ENCODE assay signal across 22 cellular contexts in genomic region chr3:22731901-22732300, GRCh38.
DNase-seq lines count a peak whose midpoint lies in the region; ATAC-seq, FAIRE-seq and TF ChIP-seq lines count a peak whose summit lies in the region.
"Had no signal": no experiment of that assay in that cellular context is flagged by ENCODE, and none has a peak within 500 bp of the region (broad histone marks: within the 10 kb centered on the region; RNA-seq: fewer than 3 reads in every experiment).

No MANE protein-coding gene starts in this region.

- H3K9ac ChIP-seq in mammary epithelial cell (ENCODE audit: insufficient read depth, low read length) (no peak overlapping the region), trophoblast cell (ENCODE audit: low read length) (no peak overlapping the region)
- H3K9ac ChIP-seq: BLaER1 had no signal

- H3K4me3 ChIP-seq in mammary epithelial cell (replicated peaks in 1 of 3; ENCODE audit: insufficient read depth in 1 of 3, low read depth in 2 of 3, low read length in 3 of 3) (no peak overlapping the region), breast epithelium (no peak overlapping the region), epithelial cell of esophagus (ENCODE audit: low read length) (no peak overlapping the region), trophoblast cell (ENCODE audit: low read depth, low read length) (no peak overlapping the region), pancreas (no peak overlapping the region)
- H3K4me3 ChIP-seq: BLaER1, HAP-1 had no signal

- H3K4me2 ChIP-seq in mammary epithelial cell (ENCODE audit: insufficient read depth, low read depth, low read length) (no peak overlapping the region), trophoblast cell (ENCODE audit: low read length) (no peak overlapping the region)
- H3K4me2 ChIP-seq: BLaER1 had no signal

- in situ Hi-C loops in mammary epithelial cell (cut with MboI; ENCODE audit: low sequenced_read_pairs in 2 of 2) = no loop called here

- H4K8ac ChIP-seq in trophoblast cell (ENCODE audit: low read depth, low read length) = peak overlapping the region; percentile 24

- H2BK120ac ChIP-seq in trophoblast cell (ENCODE audit: insufficient read depth, low read length, poor library complexity) = peak overlapping the region; percentile 89

- H4K91ac ChIP-seq in trophoblast cell (ENCODE audit: low read depth, low read length) = peak overlapping the region; percentile 94

- H3K18ac ChIP-seq in trophoblast cell (ENCODE audit: low read length) = peak overlapping the region; percentile 23

- H3K27me3 ChIP-seq in mammary epithelial cell (ENCODE audit: insufficient read depth, low read length) = no peaks in the 10 kb centered on the region
- no peaks in the 10 kb centered on the region for H3K27me3 ChIP-seq in breast epithelium
- H3K27me3 ChIP-seq in trophoblast cell (ENCODE audit: insufficient read depth, low read length) = no peaks in the 10 kb centered on the region
- H3K27me3 ChIP-seq in pancreas = no peaks in the 10 kb centered on the region
- H3K27me3 ChIP-seq: BLaER1 had no signal

- no peak overlapping the region for H3K4me3 Mint-ChIP-seq in activated T-cell treated with anti-CD3 and anti-CD28 coated beads, Interleukin-2, amount 50 U/mL, for 4 hours
- H3K4me3 Mint-ChIP-seq: B cell; CD4-positive, CD25-positive, alpha-beta regulatory T cell; CD8-positive, alpha-beta T cell; HFFc6 had no signal

- H3K27ac ChIP-seq in mammary epithelial cell (ENCODE audit: insufficient read depth, low read depth, low read length) (no peak overlapping the region), breast epithelium (no peak overlapping the region), trophoblast cell (ENCODE audit: low read depth, low read length) (peak overlapping the region; percentile 53), pancreas (no peak overlapping the region)
- H3K27ac ChIP-seq: 22Rv1, BLaER1, C4-2B had no signal

- H3K9me3 ChIP-seq in mammary epithelial cell (replicated peaks; ENCODE audit: insufficient read depth, low read length) (no peaks in the 10 kb centered on the region), breast epithelium (no peaks in the 10 kb centered on the region), trophoblast cell (ENCODE audit: insufficient read depth, low read depth, low read length) (peaks cover 4% of the 10 kb centered on the region), pancreas (no peaks in the 10 kb centered on the region)
- H3K9me3 ChIP-seq: BLaER1, Caco-2, HAP-1 had no signal

- H3K36me3 ChIP-seq in mammary epithelial cell (ENCODE audit: insufficient read depth, low read length) (no peaks in the 10 kb centered on the region), breast epithelium (no peaks in the 10 kb centered on the region), trophoblast cell (ENCODE audit: control insufficient read depth in 1 of 2, insufficient read depth in 2 of 2, low read length in 2 of 2) (no peaks in the 10 kb centered on the region), pancreas (no peaks in the 10 kb centered on the region)
- H3K36me3 ChIP-seq: BLaER1, HAP-1 had no signal

- H3K4ac ChIP-seq in trophoblast cell (ENCODE audit: low read depth, low read length) = peak overlapping the region; percentile 77

- peaks cover 11% of the 10 kb centered on the region for H3K4me1 ChIP-seq in mammary epithelial cell (ENCODE audit: insufficient read depth, low read length)
- no peaks in the 10 kb centered on the region for H3K4me1 ChIP-seq in breast epithelium
- H3K4me1 ChIP-seq in trophoblast cell (ENCODE audit: control insufficient read depth in 1 of 2, insufficient read depth in 2 of 2, low read length in 2 of 2) = peaks cover 6 to 10% of the 10 kb centered on the region in 2 experiments
- H3K4me1 ChIP-seq in pancreas = no peaks in the 10 kb centered on the region
- H3K4me1 ChIP-seq: BLaER1, HAP-1 had no signal

- H3K79me1 ChIP-seq in trophoblast cell (ENCODE audit: low read length) = peaks cover 15% of the 10 kb centered on the region

- no peak for FAIRE-seq in pancreas (lab: Jason Lieb, UNC)
- FAIRE-seq: A204.1, G401.6, GM18507, H54 had no signal

- CTCF ChIA-PET in mammary epithelial cell (lab: Charles Lee; ENCODE audit: low non-redundant PET) = no interaction called here

- H2BK5ac ChIP-seq in trophoblast cell (ENCODE audit: low read depth, low read length, poor library complexity) = peak overlapping the region; percentile 78

- no peak overlapping the region for H4K12ac ChIP-seq in trophoblast cell (ENCODE audit: low read depth, low read length)

- no peak overlapping the region for H3K23ac ChIP-seq in trophoblast cell (ENCODE audit: low read length)

- ATAC-seq in activated T-cell treated with anti-CD3 and anti-CD28 coated beads, Interleukin-2, amount 50 U/mL, for 4 hours = no peak
- no peak for ATAC-seq in pancreas
- ATAC-seq: CD8-positive, alpha-beta T cell had no signal

- peak overlapping the region; percentile 81 for H2AK5ac ChIP-seq in trophoblast cell (ENCODE audit: low read length)

- H3K27me3 Mint-ChIP-seq in activated T-cell treated with anti-CD3 and anti-CD28 coated beads, Interleukin-2, amount 50 U/mL, for 4 hours (ENCODE audit: low read depth) = no peaks in the 10 kb centered on the region
- H3K27me3 Mint-ChIP-seq: B cell; CD4-positive, CD25-positive, alpha-beta regulatory T cell had no signal

- TF ChIP-seq CTCF in mammary epithelial cell (conservative IDR thresholded peaks at IDR 0.05 in 1 of 2, IDR thresholded peaks at IDR 0.05 in 1 of 2; ENCODE audit: extremely low read depth in 1 of 2, insufficient read depth in 1 of 2, low read depth in 1 of 2, low read length in 2 of 2) = no peak
- TF ChIP-seq CTCF in breast epithelium (IDR thresholded peaks at IDR 0.05) = no peak
- TF ChIP-seq CTCF in epithelial cell of esophagus (IDR thresholded peaks at IDR 0.05; ENCODE audit: insufficient read depth, low read depth, low read length, missing control alignments) = no peak
- TF ChIP-seq CTCF in pancreas (IDR thresholded peaks at IDR 0.05) = no peak

- DNase-seq in mammary epithelial cell (peak; percentile 3), breast epithelium (ENCODE audit: low spot score in 2 of 2) (no peak), epithelial cell of esophagus (ENCODE audit: low read depth) (peak; percentile 87), trophoblast cell (no peak), pancreas (no peak)
- no peak for DNase-seq in activated T-cell treated with anti-CD3 and anti-CD28 coated beads, Interleukin-2, amount 50 U/mL, for 4 hours
- DNase-seq: CD4-positive, CD25-positive, alpha-beta regulatory T cell; CD8-positive, alpha-beta T cell; DMS153; DND-41; GOT3; HFFc6 had no signal

- intact Hi-C loops in mammary epithelial cell (cut with micrococcal nuclease) (loop anchor here (5.0 kb wide), 1 partner anchor 230 kb away; no protein-coding TSS in a partner anchor), breast epithelium (cut with DNase I; ENCODE audit: low total_unique reads) (no loop called here), pancreas (cut with DNase I) (no loop called here)

- no TSS peak for BruUV-seq in mammary epithelial cell (replicated peaks; lab: Mats Ljungman, UMichigan)

- TF ChIP-seq POLR2A in breast epithelium (IDR thresholded peaks at IDR 0.05) = no peak

- H3K36me3 Mint-ChIP-seq in activated T-cell treated with anti-CD3 and anti-CD28 coated beads, Interleukin-2, amount 50 U/mL, for 4 hours (ENCODE audit: insufficient read depth) = no peaks in the 10 kb centered on the region
- H3K36me3 Mint-ChIP-seq: CD4-positive, CD25-positive, alpha-beta regulatory T cell; CD8-positive, alpha-beta T cell had no signal

- no peaks in the 10 kb centered on the region for H3K4me1 Mint-ChIP-seq in activated T-cell treated with anti-CD3 and anti-CD28 coated beads, Interleukin-2, amount 50 U/mL, for 4 hours (ENCODE audit: low read depth)
- H3K4me1 Mint-ChIP-seq: B cell; CD4-positive, CD25-positive, alpha-beta regulatory T cell had no signal

- dilution Hi-C loops in mammary epithelial cell (cut with HindIII; ENCODE audit: low sequenced_read_pairs) = no loop called here

- peaks cover 10% of the 10 kb centered on the region for H3K9me3 Mint-ChIP-seq in activated T-cell treated with anti-CD3 and anti-CD28 coated beads, Interleukin-2, amount 50 U/mL, for 4 hours
- H3K9me3 Mint-ChIP-seq: CD8-positive, alpha-beta T cell had no signal

- 73% methylated on average over 1 of the region's 1 CpG for WGBS in mammary epithelial cell (ENCODE audit: low coverage, missing lambda C conversion rate)
- no CpG with 5 or more reads among the region's 1 CpG for WGBS in trophoblast cell (ENCODE audit: extremely low coverage, insufficient coverage, insufficient read length)
- WGBS in pancreas, 2 donors = 30 to 44% methylated on average over 1 of the region's 1 CpG

- H4K20me1 ChIP-seq in mammary epithelial cell (ENCODE audit: insufficient read depth, low read length) = no peaks in the 10 kb centered on the region
- H4K20me1 ChIP-seq: BLaER1 had no signal

- H2BK12ac ChIP-seq in trophoblast cell (ENCODE audit: low read length) = peak overlapping the region; percentile 98

- H3K14ac ChIP-seq in trophoblast cell (ENCODE audit: low read length) = peak overlapping the region; percentile 75

- no peak overlapping the region for H2AFZ ChIP-seq in mammary epithelial cell (ENCODE audit: low read depth, low read length)
- peak overlapping the region; percentile 23 for H2AFZ ChIP-seq in trophoblast cell (ENCODE audit: insufficient read depth, low read length, poor library complexity)

- H3K79me2 ChIP-seq in mammary epithelial cell (ENCODE audit: insufficient read depth, low read length) (no peaks in the 10 kb centered on the region), trophoblast cell (ENCODE audit: control insufficient read depth, insufficient read depth, low read length, poor library complexity) (no peaks in the 10 kb centered on the region)

Comparison
In these comparisons a context has a peak if more than half of its experiments do, and no peak if none do; other contexts are left out.
1. DNase-seq: peak in mammary epithelial cell (single experiment) and epithelial cell of esophagus (single experiment); none in breast epithelium (0 of 2), trophoblast cell (0 of 2), activated T-cell treated with anti-CD3 and anti-CD28 coated beads, Interleukin-2, amount 50 U/mL, for 4 hours (single experiment) and pancreas (0 of 6).